Comparison of ENCODE assay signal across 8 cellular contexts in genomic region chr11:9574556-9574805, GRCh38. TPM values are rescaled to one million over a fixed set of nuclear protein-coding genes. Genes with fewer than 3 reads are reported as not detected.
A peak's percentile ranks its signal among the peaks of the same experiment; 100 is the strongest.
DNase-seq lines count a peak whose midpoint lies in the region; FAIRE-seq and TF ChIP-seq lines count a peak whose summit lies in the region.

No MANE protein-coding gene starts in this region.

- H3K79me2 ChIP-seq in astrocyte (ENCODE audit: insufficient read depth, low read length) = peaks cover 63% of the 10 kb centered on the region

- intact Hi-C loops in kidney (cut with DNase I) = no loop called here

- TF ChIP-seq CTCF in AG04449 (IDR thresholded peaks at IDR 0.05; ENCODE audit: insufficient read depth, low read length, missing control alignments) = no peak
- TF ChIP-seq CTCF in astrocyte (IDR thresholded peaks at IDR 0.05; ENCODE audit: insufficient read depth, low read depth, low read length) = no peak
- no peak for TF ChIP-seq CTCF in kidney (IDR thresholded peaks at IDR 0.05; ENCODE audit: borderline replicate concordance, extremely low read depth, insufficient read depth)

- POLR2A ChIA-PET in AG04449 (lab: Yijun Ruan, JAX) = no interaction called here

- in situ Hi-C loops in ACHN (cut with HindIII; ENCODE audit: low pct_ligation_motif_present, low pct_unique_long_range_greater_than_20kb, low sequenced_read_pairs) = no loop called here

- peak overlapping the region; percentile 97 for H3K4me3 Mint-ChIP-seq in astrocyte (ENCODE audit: unreplicated experiment)

- H2AFZ ChIP-seq in astrocyte (ENCODE audit: low read depth, low read length) = no peak overlapping the region

- CTCF ChIA-PET in AG04449 (lab: Yijun Ruan, JAX) = no interaction called here

- peaks cover 8% of the 10 kb centered on the region for H3K36me3 Mint-ChIP-seq in astrocyte (ENCODE audit: low read depth, unreplicated experiment)

- H4K20me1 ChIP-seq in astrocyte (ENCODE audit: insufficient read depth, low read length) = peaks cover 6% of the 10 kb centered on the region

- H3K9me3 Mint-ChIP-seq in astrocyte (ENCODE audit: unreplicated experiment) = no peaks in the 10 kb centered on the region

- H3K4me2 ChIP-seq in astrocyte (ENCODE audit: low read length) = peak overlapping the region; percentile 95

- H3K9ac ChIP-seq in HUES64 (ENCODE audit: low read depth, low read length) = peak overlapping the region; percentile 96
- peak overlapping the region; percentile 100 for H3K9ac ChIP-seq in astrocyte (ENCODE audit: low read length)
- H3K9ac ChIP-seq in kidney (ENCODE audit: low read length in 2 of 2) = peak overlapping the region; percentile 41 to 81
- peak overlapping the region in 4 of 5 donors; percentile 67 to 79 (median 74) for H3K9ac ChIP-seq in subcutaneous abdominal adipose tissue (ENCODE audit: low read length in 5 of 5)

- H3K27me3 Mint-ChIP-seq in astrocyte (ENCODE audit: low read depth, unreplicated experiment) = no peaks in the 10 kb centered on the region

- H3K27ac ChIP-seq in HUES64 (ENCODE audit: low read depth, low read length) (peak overlapping the region; percentile 98), astrocyte (ENCODE audit: low read depth, low read length) (peak overlapping the region; percentile 97), kidney (ENCODE audit: low read depth in 2 of 2, low read length in 2 of 2) (peak overlapping the region; percentile 80 to 83), subcutaneous abdominal adipose tissue (ENCODE audit: low read depth, low read length) (peak overlapping the region; percentile 58)

- FAIRE-seq in astrocyte (lab: Jason Lieb, UNC) = no peak
- FAIRE-seq in kidney (lab: Jason Lieb, UNC) = no peak

- H3K4me3 ChIP-seq in AG04449 (ENCODE audit: low read depth, low read length) (peak overlapping the region; percentile 81), HUES64 (ENCODE audit: low read length) (peak overlapping the region; percentile 83), astrocyte (ENCODE audit: insufficient read depth, low read depth, low read length) (peak overlapping the region; percentile 89), kidney (ENCODE audit: low read length in 2 of 2) (peak overlapping the region; percentile 76 to 82), subcutaneous abdominal adipose tissue (ENCODE audit: low read depth in 1 of 5, low read length in 5 of 5) (peak overlapping the region in 4 of 5 donors; percentile 67 to 89 (median 79))

- peaks cover 42% of the 10 kb centered on the region for H3K4me1 ChIP-seq in HUES64 (ENCODE audit: insufficient read depth, low read length)
- peaks cover 23% of the 10 kb centered on the region for H3K4me1 ChIP-seq in astrocyte (ENCODE audit: insufficient read depth, low read length)
- H3K4me1 ChIP-seq in kidney (ENCODE audit: control insufficient read depth in 1 of 2, insufficient read depth in 1 of 2, low read depth in 1 of 2, low read length in 2 of 2) = peaks cover 7 to 11% of the 10 kb centered on the region in 2 donors
- peaks cover 0 to 24% (median 18%) of the 10 kb centered on the region in 5 donors for H3K4me1 ChIP-seq in subcutaneous abdominal adipose tissue (ENCODE audit: control insufficient read depth in 5 of 5, insufficient read depth in 5 of 5, low read length in 5 of 5)

- no peak for DNase-seq in AG04449 (ENCODE audit: low read depth, low spot score)
- DNase-seq in astrocyte (ENCODE audit: low read depth) = no peak
- DNase-seq in kidney = peak; percentile 78
- no peak for DNase-seq in NCI-H2171 (lab: John Stamatoyannopoulos, UW)
- no peak for DNase-seq in ACHN
- no peak for DNase-seq in stimulated activated naive CD4-positive, alpha-beta T cell (lab: John Stamatoyannopoulos, UW)

- H3K4me1 Mint-ChIP-seq in astrocyte (ENCODE audit: low read depth, unreplicated experiment) = peaks cover 13% of the 10 kb centered on the region

- under 1% methylated on average over 22 of the region's 22 CpGs for WGBS in HUES64

- peak overlapping the region; percentile 91 for H3K27ac Mint-ChIP-seq in astrocyte (ENCODE audit: unreplicated experiment)

- H3K27me3 ChIP-seq in HUES64 (ENCODE audit: insufficient read depth, low read length) (no peaks in the 10 kb centered on the region), astrocyte (ENCODE audit: insufficient read depth, low read length) (no peaks in the 10 kb centered on the region), subcutaneous abdominal adipose tissue (ENCODE audit: control insufficient read depth in 5 of 5, insufficient read depth in 4 of 5, low read length in 5 of 5) (peaks cover 0 to 13% (median 3%) of the 10 kb centered on the region in 5 donors)

- H3K9me3 ChIP-seq in HUES64 (ENCODE audit: insufficient read depth, low read depth, low read length) (no peaks in the 10 kb centered on the region), astrocyte (ENCODE audit: insufficient read depth, low read depth, low read length) (no peaks in the 10 kb centered on the region), kidney (ENCODE audit: control insufficient read depth in 1 of 2, low read length in 2 of 2) (no peaks in the 10 kb centered on the region), subcutaneous abdominal adipose tissue (ENCODE audit: control insufficient read depth in 5 of 5, low read length in 5 of 5) (no peaks in the 10 kb centered on the region)

- H3K36me3 ChIP-seq in HUES64 (ENCODE audit: insufficient read depth, low read length) (peaks cover 40% of the 10 kb centered on the region), astrocyte (ENCODE audit: insufficient read depth, low read length) (peaks cover 30% of the 10 kb centered on the region), kidney (ENCODE audit: control insufficient read depth in 1 of 2, insufficient read depth in 2 of 2, low read length in 2 of 2) (no peaks in the 10 kb centered on the region), subcutaneous abdominal adipose tissue (ENCODE audit: control insufficient read depth in 5 of 5, insufficient read depth in 5 of 5, low read length in 5 of 5) (peaks cover 0 to 2% (median 0%) of the 10 kb centered on the region in 5 donors)

RNA-seq across cellular contexts. Expression of gene WEE1, which starts 1.0 kb away (rescaled TPM):
- polyA plus RNA-seq in HUES64 (2013, experiment 1 of 2) = 63.0 TPM
- 64.2 TPM for polyA plus RNA-seq in HUES64 (2013, experiment 2 of 2)
- total RNA-seq in astrocyte (29.3 and 50.7 TPM in 2 replicates), kidney (33.9 TPM)
- polyA plus RNA-seq in kidney (ENCODE audit: insufficient read depth, low read depth, low replicate concordance) = 7.9 TPM
